ENCODE assay signal across 8 cellular contexts in the genomic region with DNA sequence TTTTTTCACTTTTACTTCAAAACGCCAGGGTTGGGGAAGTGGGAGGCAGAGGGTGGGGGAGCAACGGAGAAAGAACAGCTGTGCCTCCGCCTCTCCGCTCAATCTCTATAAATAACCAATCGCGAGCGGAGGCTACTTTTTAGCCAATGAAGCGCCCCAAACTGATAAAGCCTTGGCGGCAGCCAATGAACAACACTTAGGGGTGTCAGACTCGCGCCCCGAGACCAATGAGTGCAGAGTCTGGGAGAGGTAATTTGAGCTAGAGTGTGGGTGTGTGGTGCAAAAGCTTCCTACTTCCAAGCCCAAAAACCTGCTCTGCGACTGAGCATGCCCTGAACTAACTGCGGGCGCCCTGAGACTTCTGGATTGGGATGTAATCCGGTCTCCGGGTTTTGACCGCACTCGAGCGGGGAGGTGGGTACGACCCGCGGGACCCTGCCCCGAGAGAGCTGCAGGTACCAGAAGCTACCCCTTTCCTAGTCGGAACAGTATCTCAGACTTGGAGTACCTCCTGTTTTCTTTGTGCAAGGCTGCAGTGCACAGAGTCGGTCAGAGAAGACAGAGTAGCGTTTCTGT. TPM values are rescaled to one million over a fixed set of nuclear protein-coding genes. Genes with fewer than 3 reads are reported as not detected.
DNase-seq lines count a peak whose midpoint lies in the region; ATAC-seq and TF ChIP-seq lines count a peak whose summit lies in the region.

No MANE protein-coding gene starts in this region.

- CTCF ChIA-PET in OCI-LY7 (lab: Charles Lee; ENCODE audit: unreplicated experiment): interaction anchor here (0.7 kb wide), 1 partner anchor 603 kb away, joined by 3 read pairs; no protein-coding TSS in a partner anchor

- H3K9me3 ChIP-seq in OCI-LY7 (ENCODE audit: low read length): no peaks in the 10 kb centered on the region

- H3K4me2 ChIP-seq in OCI-LY7 (ENCODE audit: low read length): peak overlapping the region; percentile 89

- DNase-seq in Caki2 (ENCODE audit: low read depth) (peak; percentile 99), HUDEP-2 (lab: John Stamatoyannopoulos, UW; ENCODE audit: unreplicated experiment in 76 of 76) (peak; percentile 65 to 98 (median 93)), OCI-LY7 (ENCODE audit: low spot score) (peak; percentile 99), erythroblast (lab: John Stamatoyannopoulos, UW) (peak; percentile 96 to 99), mucosa of gallbladder (ENCODE audit: low spot score) (peak; percentile 97)
- peak; percentile 81 for DNase-seq in activated T-cell treated with anti-CD3 and anti-CD28 coated beads, Interleukin-2, amount 50 U/mL, for 1 hour
- peak; percentile 70 to 82 for DNase-seq in stimulated activated CD8-positive, alpha-beta memory T cell treated with anti-CD3 and anti-CD28 coated beads, Interleukin-4, amount 100 ng/mL, for 4 hours (ENCODE audit: low read depth in 2 of 2, low spot score in 1 of 2)

- TF ChIP-seq POLR2A in erythroblast (IDR thresholded peaks at IDR 0.05; ENCODE audit: low read length): peak; percentile 88

- H3K27ac ChIP-seq in OCI-LY7 (ENCODE audit: low read depth, low read length, poor library complexity, severe bottlenecking): peak overlapping the region; percentile 82

- in situ Hi-C loops in Caki2 (cut with HindIII; ENCODE audit: low pct_unique_long_range_greater_than_20kb, low sequenced_read_pairs): no loop called here

- H3K9me2 ChIP-seq in OCI-LY7 (ENCODE audit: insufficient read depth, low read length): no peaks in the 10 kb centered on the region

- POLR2A ChIA-PET in OCI-LY7 (lab: Charles Lee): interaction anchor here (0.6 to 3.6 kb wide), 27 partner anchors 10 to 1143 kb away, joined by 3 to 33 read pairs (median 5); no protein-coding TSS in a partner anchor

- peaks cover 41% of the 10 kb centered on the region for H3K79me2 ChIP-seq in OCI-LY7 (ENCODE audit: insufficient read depth, low read depth, low read length)

- peaks cover 29% of the 10 kb centered on the region for H3K4me1 ChIP-seq in OCI-LY7 (ENCODE audit: insufficient read depth, low read length, poor library complexity, severe bottlenecking)

- TF ChIP-seq CTCF in OCI-LY7 (conservative IDR thresholded peaks at IDR 0.05; ENCODE audit: low read length): no peak

- intact Hi-C loops in OCI-LY7 (cut with micrococcal nuclease; ENCODE audit: unreplicated experiment): loop anchor here (1.0 to 5.0 kb wide), 4 partner anchors 464 to 1161 kb away; a partner anchor contains a TSS

- ATAC-seq in GM21390 (IDR thresholded peaks at IDR 0.05; ENCODE audit: unreplicated experiment): peak; percentile 77

- no TSS peak for BruUV-seq in OCI-LY7 (replicated peaks; lab: Mats Ljungman, UMichigan)

- H3K4me3 ChIP-seq in OCI-LY7 (ENCODE audit: low read depth, low read length, poor library complexity, severe bottlenecking): peak overlapping the region; percentile 87

- H3K36me3 ChIP-seq in OCI-LY7 (ENCODE audit: insufficient read depth, low read length): 0 out of 2 replicates have a peak, but pooled peaks cover 11% of the 10 kb centered on the region

- H4K20me1 ChIP-seq in OCI-LY7 (ENCODE audit: insufficient read depth, low read length): peaks cover 30% of the 10 kb centered on the region

- peak overlapping the region; percentile 89 for H2AFZ ChIP-seq in OCI-LY7 (ENCODE audit: low read length)

RNA-seq across cellular contexts. Expression of a gene that starts 0.8 kb away (rescaled TPM):
- 29.6 and 34.4 TPM in 2 replicates for total RNA-seq in Caki2 (2014; rRNA removed; shearing (Covaris generic); ENCODE audit: low replicate concordance)
- 11.3 and 12.2 TPM in 2 replicates for total RNA-seq in OCI-LY7 (2014; rRNA removed; shearing (Covaris generic))
- 15.1 and 16.3 TPM in 2 replicates for total RNA-seq in OCI-LY7 (2022)
- total RNA-seq in mucosa of gallbladder: 14.5 TPM

Comparison
In these comparisons a context has a peak if more than half of its experiments do, and no peak if none do; other contexts are left out.
1. Peak in every context shown above with its lines: DNase-seq, ATAC-seq, H3K4me3 ChIP-seq and H3K27ac ChIP-seq.